In genomic region chr2:200702646-200703118, GRCh38 we compare ENCODE assay signal across 9 cellular contexts.
DNase-seq lines count a peak whose midpoint lies in the region; ATAC-seq and TF ChIP-seq lines count a peak whose summit lies in the region.
"Had no signal": no experiment of that assay in that cellular context is flagged by ENCODE, and none has a peak within 500 bp of the region (broad histone marks: within the 10 kb centered on the region; RNA-seq: fewer than 3 reads in every experiment).

No MANE protein-coding gene starts in this region.

- CTCF ChIA-PET in SK-N-SH (lab: Yijun Ruan, JAX), result interaction anchor here (0.8 to 12.5 kb wide), 22 partner anchors 10 to 737 kb away, joined by 3 to 230 read pairs (median 5); partner anchors contain the start of genes AOX1 and KCTD18

- no peaks in the 10 kb centered on the region for H3K9me3 ChIP-seq in SK-N-SH
- no peaks in the 10 kb centered on the region for H3K9me3 ChIP-seq in hepatocyte (ENCODE audit: low read depth)

- H3K4me2 ChIP-seq in SK-N-SH (no peak overlapping the region), hepatocyte (peak overlapping the region; percentile 41)

- no peak for DNase-seq in SK-N-SH
- DNase-seq in activated CD8-positive, alpha-beta memory T cell treated with anti-CD3 and anti-CD28 coated beads, Interleukin-2, amount 50 U/mL, for 4 hours, result peak; percentile 41
- DNase-seq in hepatocyte (ENCODE audit: low spot score), result peak; percentile 30
- peak; percentile 26 to 56 for DNase-seq in stimulated activated CD8-positive, alpha-beta memory T cell treated with anti-CD3 and anti-CD28 coated beads, Interleukin-7, amount 100 ng/mL, for 4 hours (ENCODE audit: low read depth in 2 of 2)
- DNase-seq in HuH-7 (ENCODE audit: low spot score), result no peak

- H3K9me2 ChIP-seq in SK-N-SH, result no peaks in the 10 kb centered on the region
- H3K9me2 ChIP-seq in hepatocyte (replicated peaks; ENCODE audit: insufficient read depth), result no peaks in the 10 kb centered on the region

- H3K27me3 ChIP-seq in SK-N-SH (ENCODE audit: insufficient read depth), result no peaks in the 10 kb centered on the region
- H3K27me3 ChIP-seq in hepatocyte, result no peaks in the 10 kb centered on the region

- no peaks in the 10 kb centered on the region for H3F3A ChIP-seq in SK-N-SH (replicated peaks; ENCODE audit: insufficient read depth)

- 90% methylated on average over 4 of the region's 4 CpGs for WGBS in SK-N-SH (ENCODE audit: low lambda C conversion rate)
- WGBS in hepatocyte (ENCODE audit: low lambda C conversion rate, missing lambda C conversion rate), result 46% methylated on average over 4 of the region's 4 CpGs

- TF ChIP-seq CTCF in SK-N-SH (IDR thresholded peaks at IDR 0.05) (no peak), hepatocyte (IDR thresholded peaks at IDR 0.05; ENCODE audit: poor library complexity) (no peak)

- POLR2A ChIA-PET in SK-N-SH (lab: Yijun Ruan, JAX), result no interaction called here

- H3K4me3 ChIP-seq in SK-N-SH (ENCODE audit: low read depth in 2 of 2, low read length in 1 of 2), result no peak overlapping the region
- H3K4me3 ChIP-seq in hepatocyte, result no peak overlapping the region

- H3K4me1 ChIP-seq in SK-N-SH (ENCODE audit: control insufficient read depth in 1 of 2, insufficient read depth in 2 of 2, low read depth in 1 of 2, low read length in 1 of 2), result no peaks in the 10 kb centered on the region; a peak in 2 of 4 replicates
- H3K4me1 ChIP-seq in hepatocyte (ENCODE audit: insufficient read depth), result no peaks in the 10 kb centered on the region

- H4K20me1 ChIP-seq in SK-N-SH (ENCODE audit: insufficient read depth), result no peaks in the 10 kb centered on the region
- H4K20me1 ChIP-seq in hepatocyte (ENCODE audit: insufficient read depth, poor library complexity, severe bottlenecking), result no peaks in the 10 kb centered on the region

- H3K27ac ChIP-seq in SK-N-SH (ENCODE audit: low read depth in 2 of 2, low read length in 1 of 2) (no peak overlapping the region), hepatocyte (no peak overlapping the region)

- no peak for TF ChIP-seq EP300 in SK-N-SH (IDR thresholded peaks at IDR 0.05; ENCODE audit: borderline replicate concordance in 1 of 2, low read depth in 1 of 2, low read length in 1 of 2)

- TF ChIP-seq RAD21 in SK-N-SH (IDR thresholded peaks at IDR 0.05; ENCODE audit: low read length), result no peak

- H2AFZ ChIP-seq in SK-N-SH (ENCODE audit: low read depth), result no peak overlapping the region
- no peak overlapping the region for H2AFZ ChIP-seq in hepatocyte

- H3K9ac ChIP-seq in SK-N-SH, result no peak overlapping the region

- H3K36me3 ChIP-seq in SK-N-SH (replicated peaks in 1 of 2; ENCODE audit: control insufficient read depth in 1 of 2, insufficient read depth in 2 of 2, low read length in 1 of 2) (no peaks in the 10 kb centered on the region), hepatocyte (replicated peaks; ENCODE audit: insufficient read depth, low read depth) (no peaks in the 10 kb centered on the region)

- ATAC-seq in SK-N-SH treated with all-trans-retinoic acid at 6 μM for 48 hours (peak; percentile 48), GM19455 (IDR thresholded peaks at IDR 0.05; ENCODE audit: unreplicated experiment) (no peak), HG03565 (IDR thresholded peaks at IDR 0.05; ENCODE audit: unreplicated experiment) (no peak)
- ATAC-seq: WTC11 had no signal

- H3K79me2 ChIP-seq in SK-N-SH (ENCODE audit: insufficient read depth), result no peaks in the 10 kb centered on the region
- no peaks in the 10 kb centered on the region for H3K79me2 ChIP-seq in hepatocyte

TF ChIP-seq in SK-N-SH treated with all-trans-retinoic acid at 6 μM for 48 hours, 23 proteins besides CTCF, POLR2A, EP300 and RAD21:
- TF ChIP-seq SNAI2 (CRISPR knock-in tag; IDR thresholded peaks at IDR 0.05) (no peak), ISL1 (CRISPR knock-in tag; IDR thresholded peaks at IDR 0.05) (no peak), ZNF8 (CRISPR knock-in tag; IDR thresholded peaks at IDR 0.05) (no peak), ARNTL (CRISPR knock-in tag; IDR thresholded peaks at IDR 0.05; ENCODE audit: borderline replicate concordance, low read depth) (no peak)
TF ChIP-seq in SK-N-SH treated with all-trans-retinoic acid at 6 μM for 48 hours: peak in this region for 0.

TF ChIP-seq in SK-N-SH, 30 proteins besides CTCF, POLR2A, EP300 and RAD21:
- no peak for TF ChIP-seq SIN3A (IDR thresholded peaks at IDR 0.05; ENCODE audit: borderline replicate concordance, low read depth, low read length)
- TF ChIP-seq ELF1 (IDR thresholded peaks at IDR 0.05), result no peak
- no peak for TF ChIP-seq PBX3 (IDR thresholded peaks at IDR 0.05)
- TF ChIP-seq USF2 (IDR thresholded peaks at IDR 0.05; ENCODE audit: borderline replicate concordance, low read depth, low read length), result no peak
- TF ChIP-seq USF1 (IDR thresholded peaks at IDR 0.05; ENCODE audit: borderline replicate concordance, low read depth), result no peak
- no peak for TF ChIP-seq ZBTB33 (IDR thresholded peaks at IDR 0.05; ENCODE audit: borderline replicate concordance, low read depth)
- TF ChIP-seq RXRA (IDR thresholded peaks at IDR 0.05; ENCODE audit: borderline replicate concordance, low read depth), result no peak
TF ChIP-seq in SK-N-SH: peak in this region for 0.

Comparison
In these comparisons a context has a peak if more than half of its experiments do, and no peak if none do; other contexts are left out.
1. DNase-seq: peak in activated CD8-positive, alpha-beta memory T cell treated with anti-CD3 and anti-CD28 coated beads, Interleukin-2, amount 50 U/mL, for 4 hours (single experiment), hepatocyte (single experiment) and stimulated activated CD8-positive, alpha-beta memory T cell treated with anti-CD3 and anti-CD28 coated beads, Interleukin-7, amount 100 ng/mL, for 4 hours (2 of 2); none in SK-N-SH (single experiment) and HuH-7 (single experiment).